In genomic region chr19:35265126-35265995, GRCh38 we compare ENCODE assay signal across 11 cellular contexts. TPM values are rescaled to one million over a fixed set of nuclear protein-coding genes. Genes with fewer than 3 reads are reported as not detected.
DNase-seq lines count a peak whose midpoint lies in the region; ATAC-seq and TF ChIP-seq lines count a peak whose summit lies in the region.
"Had no signal": no experiment of that assay in that cellular context is flagged by ENCODE, and none has a peak within 500 bp of the region (broad histone marks: within the 10 kb centered on the region; RNA-seq: fewer than 3 reads in every experiment).

No MANE protein-coding gene starts in this region.

- TF ChIP-seq CTCF in left lung (IDR thresholded peaks at IDR 0.05) (no peak), vagina (IDR thresholded peaks at IDR 0.05) (no peak)

- H3K27ac ChIP-seq in left lung (peak overlapping the region in 1 of 2 donors; percentile 16), vagina (peak overlapping the region; percentile 89)

- peaks cover 0 to 13% of the 10 kb centered on the region in 2 donors for H3K36me3 ChIP-seq in left lung
- H3K36me3 ChIP-seq in vagina: peaks cover 0 to 4% of the 10 kb centered on the region in 2 donors

- H3K27me3 Mint-ChIP-seq in activated naive CD4-positive, alpha-beta T cell treated with anti-CD3 and anti-CD28 coated beads, Interleukin-2, amount 10 ng/mL, durations not matched to agents 7 days and 5 days: no peaks in the 10 kb centered on the region
- H3K27me3 Mint-ChIP-seq in activated naive CD8-positive, alpha-beta T cell: no peaks in the 10 kb centered on the region

- intact Hi-C loops in left lung (cut with DNase I) (no loop called here), vagina (cut with DNase I) (loop anchor here (5.0 kb wide), 1 partner anchor 123 kb away; the partner anchor contains the start of gene FXYD7)

- H3K4me1 Mint-ChIP-seq in activated naive CD4-positive, alpha-beta T cell treated with anti-CD3 and anti-CD28 coated beads, Interleukin-2, amount 10 ng/mL, durations not matched to agents 7 days and 5 days: peaks cover 31% of the 10 kb centered on the region
- peaks cover 19% of the 10 kb centered on the region for H3K4me1 Mint-ChIP-seq in activated naive CD8-positive, alpha-beta T cell (ENCODE audit: low read depth)

- peak overlapping the region; percentile 88 for H3K27ac Mint-ChIP-seq in activated naive CD4-positive, alpha-beta T cell treated with anti-CD3 and anti-CD28 coated beads, Interleukin-2, amount 10 ng/mL, durations not matched to agents 7 days and 5 days
- peak overlapping the region; percentile 89 for H3K27ac Mint-ChIP-seq in activated naive CD8-positive, alpha-beta T cell

- CTCF ChIA-PET in activated naive CD4-positive, alpha-beta T cell treated with anti-CD3 and anti-CD28 coated beads, Interleukin-2, amount 10 ng/mL, durations not matched to agents 7 days and 5 days (lab: Charles Lee): interaction anchor here (0.6 to 1.3 kb wide), 3 partner anchors 12 to 123 kb away, joined by 3 to 4 read pairs (median 3); no protein-coding TSS in a partner anchor

- no peaks in the 10 kb centered on the region for H3K9me3 ChIP-seq in left lung
- no peaks in the 10 kb centered on the region for H3K9me3 ChIP-seq in vagina

- H3K27me3 ChIP-seq in left lung (no peaks in the 10 kb centered on the region), vagina (no peaks in the 10 kb centered on the region)

- no peak for TF ChIP-seq POLR2A in vagina (IDR thresholded peaks at IDR 0.05)

- H3K36me3 Mint-ChIP-seq in activated naive CD4-positive, alpha-beta T cell treated with anti-CD3 and anti-CD28 coated beads, Interleukin-2, amount 10 ng/mL, durations not matched to agents 7 days and 5 days: peaks cover 20% of the 10 kb centered on the region
- H3K36me3 Mint-ChIP-seq in activated naive CD8-positive, alpha-beta T cell: peaks cover 2% of the 10 kb centered on the region

- H3K4me3 ChIP-seq in left lung: no peak overlapping the region
- no peak overlapping the region for H3K4me3 ChIP-seq in vagina

- peak overlapping the region; percentile 67 for H3K4me3 Mint-ChIP-seq in activated naive CD4-positive, alpha-beta T cell treated with anti-CD3 and anti-CD28 coated beads, Interleukin-2, amount 10 ng/mL, durations not matched to agents 7 days and 5 days
- H3K4me3 Mint-ChIP-seq in activated naive CD8-positive, alpha-beta T cell: peak overlapping the region; percentile 74

- H3K9me3 Mint-ChIP-seq in activated naive CD4-positive, alpha-beta T cell treated with anti-CD3 and anti-CD28 coated beads, Interleukin-2, amount 10 ng/mL, durations not matched to agents 7 days and 5 days: no peaks in the 10 kb centered on the region
- no peaks in the 10 kb centered on the region for H3K9me3 Mint-ChIP-seq in activated naive CD8-positive, alpha-beta T cell (ENCODE audit: low read depth)

- peaks cover 15 to 42% of the 10 kb centered on the region in 2 donors for H3K4me1 ChIP-seq in left lung
- H3K4me1 ChIP-seq in vagina: peaks cover 55% of the 10 kb centered on the region

- no peak for ATAC-seq in left lung
- no peak for ATAC-seq in GM18502 (IDR thresholded peaks at IDR 0.05; ENCODE audit: poor library complexity, unreplicated experiment)
- no peak for ATAC-seq in HG02798 (IDR thresholded peaks at IDR 0.05; ENCODE audit: poor library complexity, unreplicated experiment)

- peak; percentile 19 for DNase-seq in activated naive CD4-positive, alpha-beta T cell treated with anti-CD3 and anti-CD28 coated beads, Interleukin-2, amount 10 ng/mL, durations not matched to agents 7 days and 5 days
- DNase-seq in activated naive CD4-positive, alpha-beta T cell treated with Interleukin-2 at 50 U/mL for 16 hours: no peak
- DNase-seq in left lung (peak; percentile 36 to 47), vagina (ENCODE audit: extremely low spot score in 2 of 2) (peak in 1 of 2 donors; percentile 88)
- DNase-seq in stimulated activated CD4-positive, alpha-beta T cell treated with anti-CD3 and anti-CD28 coated beads, Interleukin-4, amount 100 ng/mL, for 24 hours: no peak
- DNase-seq: amygdala had no signal

RNA-seq across cellular contexts. Expression of gene USF2, which starts 3.4 kb away (rescaled TPM):
- total RNA-seq in left lung (100 to 1,000 TPM; 123 to 148 TPM), vagina (95.5 TPM)

RNA-seq across cellular contexts. Expression of gene LSR, which starts 16.6 kb away (rescaled TPM):
- 100 to 1,000 TPM in 1 of 2 donors, 10 to 100 TPM in 1; 65.4 to 130 TPM for total RNA-seq in left lung
- total RNA-seq in vagina: 32.9 TPM

RNA-seq across cellular contexts. Expression of gene HAMP, which starts 17.0 kb away (rescaled TPM):
- total RNA-seq in left lung: 1 to 10 TPM; 1.1 to 1.9 TPM
- not detected for total RNA-seq in vagina
- total RNA-seq: HT1080 had no signal

RNA-seq across cellular contexts. Expression of gene MAG, which starts 26.6 kb away (rescaled TPM):
- not detected for total RNA-seq in left lung
- not detected for total RNA-seq in vagina
- total RNA-seq: HT1080, ureter had no signal

RNA-seq across cellular contexts. Expression of gene FAM187B, which starts 36.8 kb away (rescaled TPM):
- total RNA-seq in left lung (under 1 TPM in 1 of 2 donors, not detected in 1; 0.20 TPM), vagina (not detected)
- total RNA-seq: HT1080, ureter had no signal

Comparison
In these comparisons a context has a peak if more than half of its experiments do, and no peak if none do; other contexts are left out.
1. DNase-seq: peak in activated naive CD4-positive, alpha-beta T cell treated with anti-CD3 and anti-CD28 coated beads, Interleukin-2, amount 10 ng/mL, durations not matched to agents 7 days and 5 days (single experiment) and left lung (2 of 2); none in activated naive CD4-positive, alpha-beta T cell treated with Interleukin-2 at 50 U/mL for 16 hours (single experiment) and stimulated activated CD4-positive, alpha-beta T cell treated with anti-CD3 and anti-CD28 coated beads, Interleukin-4, amount 100 ng/mL, for 24 hours (single experiment).